In the genomic region with DNA sequence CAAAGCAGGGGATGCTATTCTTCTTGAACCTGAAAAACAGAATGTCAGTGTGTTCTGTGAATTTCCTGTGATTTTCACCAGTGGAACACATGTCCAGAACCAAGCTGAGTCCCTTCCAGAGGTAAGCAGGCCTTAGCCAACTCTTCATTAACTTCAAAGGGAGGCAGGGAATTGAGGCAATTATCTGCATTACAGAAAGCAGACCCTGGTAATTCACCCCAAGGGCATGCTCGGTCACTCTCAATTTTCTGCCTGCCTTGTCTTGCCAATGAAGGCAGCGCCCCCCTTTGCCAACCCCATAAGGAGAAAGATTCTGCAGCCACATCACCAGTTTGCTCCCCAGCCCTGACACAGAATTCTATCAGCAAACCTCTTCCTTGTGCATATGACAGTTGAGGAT, we compare ENCODE assay signal across 2 cellular contexts.
TF ChIP-seq lines count a peak whose summit lies in the region.

No MANE protein-coding gene starts in this region.

TF ChIP-seq in GM23338, 12 proteins besides CTCF, POLR2A, EP300 and RAD21 (continues in another document):
- TF ChIP-seq POLR2AphosphoS5 (IDR thresholded peaks at IDR 0.05; ENCODE audit: low read depth), result no peak
- TF ChIP-seq ZNF331 (CRISPR knock-in tag; IDR thresholded peaks at IDR 0.05; ENCODE audit: low read depth), result no peak
- no peak for TF ChIP-seq JUNB (IDR thresholded peaks at IDR 0.05; ENCODE audit: unreplicated experiment)
- no peak for TF ChIP-seq ZNF462 (CRISPR knock-in tag; IDR thresholded peaks at IDR 0.05)
- TF ChIP-seq EZH2phosphoT487 (IDR thresholded peaks at IDR 0.05; ENCODE audit: unreplicated experiment), result no peak
- TF ChIP-seq NANOG (IDR thresholded peaks at IDR 0.05; ENCODE audit: borderline replicate concordance), result no peak
- TF ChIP-seq, protein P1, sequence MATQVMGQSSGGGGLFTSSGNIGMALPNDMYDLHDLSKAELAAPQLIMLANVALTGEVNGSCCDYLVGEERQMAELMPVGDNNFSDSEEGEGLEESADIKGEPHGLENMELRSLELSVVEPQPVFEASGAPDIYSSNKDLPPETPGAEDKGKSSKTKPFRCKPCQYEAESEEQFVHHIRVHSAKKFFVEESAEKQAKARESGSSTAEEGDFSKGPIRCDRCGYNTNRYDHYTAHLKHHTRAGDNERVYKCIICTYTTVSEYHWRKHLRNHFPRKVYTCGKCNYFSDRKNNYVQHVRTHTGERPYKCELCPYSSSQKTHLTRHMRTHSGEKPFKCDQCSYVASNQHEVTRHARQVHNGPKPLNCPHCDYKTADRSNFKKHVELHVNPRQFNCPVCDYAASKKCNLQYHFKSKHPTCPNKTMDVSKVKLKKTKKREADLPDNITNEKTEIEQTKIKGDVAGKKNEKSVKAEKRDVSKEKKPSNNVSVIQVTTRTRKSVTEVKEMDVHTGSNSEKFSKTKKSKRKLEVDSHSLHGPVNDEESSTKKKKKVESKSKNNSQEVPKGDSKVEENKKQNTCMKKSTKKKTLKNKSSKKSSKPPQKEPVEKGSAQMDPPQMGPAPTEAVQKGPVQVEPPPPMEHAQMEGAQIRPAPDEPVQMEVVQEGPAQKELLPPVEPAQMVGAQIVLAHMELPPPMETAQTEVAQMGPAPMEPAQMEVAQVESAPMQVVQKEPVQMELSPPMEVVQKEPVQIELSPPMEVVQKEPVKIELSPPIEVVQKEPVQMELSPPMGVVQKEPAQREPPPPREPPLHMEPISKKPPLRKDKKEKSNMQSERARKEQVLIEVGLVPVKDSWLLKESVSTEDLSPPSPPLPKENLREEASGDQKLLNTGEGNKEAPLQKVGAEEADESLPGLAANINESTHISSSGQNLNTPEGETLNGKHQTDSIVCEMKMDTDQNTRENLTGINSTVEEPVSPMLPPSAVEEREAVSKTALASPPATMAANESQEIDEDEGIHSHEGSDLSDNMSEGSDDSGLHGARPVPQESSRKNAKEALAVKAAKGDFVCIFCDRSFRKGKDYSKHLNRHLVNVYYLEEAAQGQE (IDR thresholded peaks at IDR 0.05; ENCODE audit: unreplicated experiment), result no peak
- TF ChIP-seq, protein P2, sequence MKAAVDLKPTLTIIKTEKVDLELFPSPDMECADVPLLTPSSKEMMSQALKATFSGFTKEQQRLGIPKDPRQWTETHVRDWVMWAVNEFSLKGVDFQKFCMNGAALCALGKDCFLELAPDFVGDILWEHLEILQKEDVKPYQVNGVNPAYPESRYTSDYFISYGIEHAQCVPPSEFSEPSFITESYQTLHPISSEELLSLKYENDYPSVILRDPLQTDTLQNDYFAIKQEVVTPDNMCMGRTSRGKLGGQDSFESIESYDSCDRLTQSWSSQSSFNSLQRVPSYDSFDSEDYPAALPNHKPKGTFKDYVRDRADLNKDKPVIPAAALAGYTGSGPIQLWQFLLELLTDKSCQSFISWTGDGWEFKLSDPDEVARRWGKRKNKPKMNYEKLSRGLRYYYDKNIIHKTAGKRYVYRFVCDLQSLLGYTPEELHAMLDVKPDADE (IDR thresholded peaks at IDR 0.05), result no peak
- TF ChIP-seq EZH2 (IDR thresholded peaks at IDR 0.05; ENCODE audit: low read depth, unreplicated experiment), result no peak
- TF ChIP-seq CREB1 (CRISPR knock-in tag; IDR thresholded peaks at IDR 0.05; ENCODE audit: low read depth), result no peak

TF ChIP-seq in H1, 55 proteins besides CTCF, POLR2A, EP300 and RAD21:
- TF ChIP-seq EGR1 (IDR thresholded peaks at IDR 0.05; ENCODE audit: borderline replicate concordance, low read depth, low read length), result no peak
- no peak for TF ChIP-seq YY1 (IDR thresholded peaks at IDR 0.05; ENCODE audit: low read depth, low read length)
- TF ChIP-seq NRF1 (IDR thresholded peaks at IDR 0.05; ENCODE audit: low read depth, low read length), result no peak
- no peak for TF ChIP-seq BRCA1 (IDR thresholded peaks at IDR 0.05; ENCODE audit: low read depth, low read length)
- no peak for TF ChIP-seq KDM4A (IDR thresholded peaks at IDR 0.05; ENCODE audit: low read depth, low read length, severe bottlenecking)
- TF ChIP-seq KDM1A (IDR thresholded peaks at IDR 0.05; ENCODE audit: borderline replicate concordance, low read length), result no peak
- no peak for TF ChIP-seq SAP30 (IDR thresholded peaks at IDR 0.05; ENCODE audit: insufficient read depth, insufficient replicate concordance, low read length)
- TF ChIP-seq RNF2 (IDR thresholded peaks at IDR 0.05; ENCODE audit: borderline replicate concordance, low read depth, low read length, missing control alignments, poor library complexity, severe bottlenecking), result no peak
- TF ChIP-seq RBBP5 (IDR thresholded peaks at IDR 0.05; ENCODE audit: borderline replicate concordance, low read depth, low read length), result no peak
- no peak for TF ChIP-seq CBX8 (IDR thresholded peaks at IDR 0.05; ENCODE audit: borderline replicate concordance, low read depth, low read length)
- no peak for TF ChIP-seq MAX (IDR thresholded peaks at IDR 0.05)
- TF ChIP-seq SIX5 (IDR thresholded peaks at IDR 0.05; ENCODE audit: low read depth, low read length), result no peak
- TF ChIP-seq RXRA (IDR thresholded peaks at IDR 0.05; ENCODE audit: insufficient read depth, low read depth, low read length), result no peak
- TF ChIP-seq CBX5 (IDR thresholded peaks at IDR 0.05; ENCODE audit: low read depth, low read length), result no peak
- TF ChIP-seq NANOG (IDR thresholded peaks at IDR 0.05; ENCODE audit: insufficient read depth, low read depth, low read length, poor library complexity, severe bottlenecking), result no peak
- TF ChIP-seq ASH2L (IDR thresholded peaks at IDR 0.05; ENCODE audit: low read length), result no peak
- no peak for TF ChIP-seq BACH1 (IDR thresholded peaks at IDR 0.05; ENCODE audit: low read length)
- no peak for TF ChIP-seq GTF2F1 (IDR thresholded peaks at IDR 0.05; ENCODE audit: borderline replicate concordance, low read depth, low read length)
- no peak for TF ChIP-seq CHD1 (IDR thresholded peaks at IDR 0.05; ENCODE audit: low read depth, low read length)
